ENCODE assay signal across 13 cellular contexts in genomic region chr3:100073049-100073422, GRCh38. TPM values are rescaled to one million over a fixed set of nuclear protein-coding genes. Genes with fewer than 3 reads are reported as not detected.
DNase-seq lines count a peak whose midpoint lies in the region; ATAC-seq and TF ChIP-seq lines count a peak whose summit lies in the region.
"Had no signal": no experiment of that assay in that cellular context is flagged by ENCODE, and none has a peak within 500 bp of the region (broad histone marks: within the 10 kb centered on the region; RNA-seq: fewer than 3 reads in every experiment).

No MANE protein-coding gene starts in this region.

- H3K4me3 Mint-ChIP-seq in endodermal cell, result no peak overlapping the region

- in situ Hi-C loops in gastrocnemius medialis (cut with MboI; ENCODE audit: low sequenced_read_pairs in 4 of 4), result loop anchor here (5.0 to 25.0 kb wide), 2 partner anchors 179 to 236 kb away; no protein-coding TSS in a partner anchor

- H3K4me1 ChIP-seq in endodermal cell (ENCODE audit: control insufficient read depth, insufficient read depth, low read length) (peaks cover 14% of the 10 kb centered on the region), gastrocnemius medialis (peaks cover 58 to 60% of the 10 kb centered on the region in 2 donors)

- H3K4me3 ChIP-seq in SK-N-MC (no peak overlapping the region), endodermal cell (ENCODE audit: low read length) (no peak overlapping the region), gastrocnemius medialis (no peak overlapping the region)
- H3K4me3 ChIP-seq: PC-9, suprapubic skin had no signal

- no peak overlapping the region for H3K9ac ChIP-seq in SK-N-MC (ENCODE audit: insufficient read length)
- no peak overlapping the region for H3K9ac ChIP-seq in endodermal cell (ENCODE audit: extremely low read depth, low read length, poor library complexity, severe bottlenecking)

- H3K27ac Mint-ChIP-seq in endodermal cell, result no peak overlapping the region

- no peaks in the 10 kb centered on the region for H3K36me3 ChIP-seq in SK-N-MC (ENCODE audit: insufficient read depth, low read length)
- H3K36me3 ChIP-seq in endodermal cell (ENCODE audit: control insufficient read depth, insufficient read depth, low read length), result no peaks in the 10 kb centered on the region
- H3K36me3 ChIP-seq in gastrocnemius medialis, result no peaks in the 10 kb centered on the region
- H3K36me3 ChIP-seq: suprapubic skin had no signal

- no peaks in the 10 kb centered on the region for H3K27me3 ChIP-seq in endodermal cell (ENCODE audit: control insufficient read depth, insufficient read depth, low read length, poor library complexity, severe bottlenecking)
- no peaks in the 10 kb centered on the region for H3K27me3 ChIP-seq in gastrocnemius medialis
- H3K27me3 ChIP-seq: suprapubic skin had no signal

- H3K27ac ChIP-seq in SK-N-MC, result peak overlapping the region; percentile 75; the same call in 1 of the 2 replicates
- peak overlapping the region; percentile 12 for H3K27ac ChIP-seq in endodermal cell (ENCODE audit: low read depth, low read length)
- peak overlapping the region; percentile 63 to 80 (median 70) for H3K27ac ChIP-seq in gastrocnemius medialis
- H3K27ac ChIP-seq: PC-9 had no signal

- H3K9me3 ChIP-seq in SK-N-MC (ENCODE audit: low read depth, low read length), result no peaks in the 10 kb centered on the region
- no peaks in the 10 kb centered on the region for H3K9me3 ChIP-seq in endodermal cell (ENCODE audit: control insufficient read depth, low read length)
- H3K9me3 ChIP-seq in gastrocnemius medialis, result no peaks in the 10 kb centered on the region
- H3K9me3 ChIP-seq: suprapubic skin had no signal

- TF ChIP-seq CTCF in endodermal cell (conservative IDR thresholded peaks at IDR 0.05) (no peak), gastrocnemius medialis (IDR thresholded peaks at IDR 0.05 in 4 of 5, conservative IDR thresholded peaks at IDR 0.05 in 1 of 5) (no peak)

- intact Hi-C loops in gastrocnemius medialis (cut with DNase I; ENCODE audit: low total_unique reads) (no loop called here), posterior vena cava (cut with DNase I) (loop anchor here in 1 of 2 donors (5.0 to 10.0 kb wide), 2 partner anchors 82 to 316 kb away; no protein-coding TSS in a partner anchor)

- no peaks in the 10 kb centered on the region for H3K9me3 Mint-ChIP-seq in endodermal cell
- H3K9me3 Mint-ChIP-seq: neural crest cell had no signal

- no peaks in the 10 kb centered on the region for H3K36me3 Mint-ChIP-seq in endodermal cell (ENCODE audit: low read depth)

- no peaks in the 10 kb centered on the region for H3K27me3 Mint-ChIP-seq in endodermal cell (ENCODE audit: insufficient read depth)

- ATAC-seq in GM19395 (IDR thresholded peaks at IDR 0.05; ENCODE audit: unreplicated experiment), result peak; percentile 7
- ATAC-seq in gastrocnemius medialis, result no peak

- DNase-seq in SK-N-MC (ENCODE audit: low read depth, low spot score), result no peak
- DNase-seq in endodermal cell, result no peak
- no peak for DNase-seq in gastrocnemius medialis
- no peak for DNase-seq in posterior vena cava (ENCODE audit: low spot score)
- no peak for DNase-seq in NCI-H2227 treated with DMSO at 0.1 percent for 48 hours (lab: John Stamatoyannopoulos, UW)
- DNase-seq in cerebellar cortex (ENCODE audit: low spot score), result no peak
- DNase-seq: NCI-H2081; PC-9; stimulated activated CD4-positive, alpha-beta T cell treated with anti-CD3 and anti-CD28 coated beads, Interleukin-2, amount 100 ng/mL, for 48 hours had no signal

- TF ChIP-seq POLR2A in gastrocnemius medialis (IDR thresholded peaks at IDR 0.05), result no peak

- peaks cover 36% of the 10 kb centered on the region for H3K4me1 Mint-ChIP-seq in endodermal cell

RNA-seq across cellular contexts. Expression of gene FILIP1L, which starts 41.3 kb away (rescaled TPM):
- total RNA-seq in endodermal cell, result 1 to 10 TPM in 1 of 2 donors, under 1 TPM in 1; 0.84 to 2.5 TPM
- 5.4 TPM for polyA plus RNA-seq in endodermal cell (2013, experiment 1 of 2)
- polyA plus RNA-seq in endodermal cell (2013, experiment 2 of 2), result 6.3 TPM
- 100 to 1,000 TPM in 2 of 4 donors, 10 to 100 TPM in 2; 87.1 to 115 (median 99.6) TPM for total RNA-seq in gastrocnemius medialis
- total RNA-seq in posterior vena cava, result 100 to 1,000 TPM; 370 to 630 TPM
- total RNA-seq: HT1080 had no signal

Comparison
In these comparisons a context has a peak if more than half of its experiments do, and no peak if none do; other contexts are left out.
1. H3K27ac ChIP-seq: peak in every context shown above with its lines; median percentile 75 in SK-N-MC; 70 in gastrocnemius medialis; 12 in endodermal cell.
2. RNA of gene FILIP1L, which starts 41.3 kb away (total RNA-seq): 370 to 630 TPM in posterior vena cava and 87.1 to 115 TPM in gastrocnemius medialis; 0.84 to 2.5 TPM in endodermal cell; every median in the first group is over 10 times any median in the second.